In genomic region chr13:112434937-112435523, GRCh38 we compare ENCODE assay signal across 22 cellular contexts. TPM values are rescaled to one million over a fixed set of nuclear protein-coding genes. Genes with fewer than 3 reads are reported as not detected.
"Had no signal": no experiment of that assay in that cellular context is flagged by ENCODE, and none has a peak within 500 bp of the region (broad histone marks: within the 10 kb centered on the region; RNA-seq: fewer than 3 reads in every experiment).

No MANE protein-coding gene starts in this region.

- FAIRE-seq: colon, islet of Langerhans, small intestine had no signal

- H3K36me3 ChIP-seq: gastrocnemius medialis, heart right ventricle, suprapubic skin, thyroid gland, upper lobe of left lung, vagina had no signal

- H3K27ac ChIP-seq: gastrocnemius medialis, heart right ventricle, suprapubic skin, thyroid gland, upper lobe of left lung, vagina had no signal

- H3K27me3 ChIP-seq: thyroid gland, upper lobe of left lung, vagina had no signal

- H3K4me3 ChIP-seq: gastrocnemius medialis, heart right ventricle, mucosa of descending colon, suprapubic skin, thyroid gland, upper lobe of left lung, vagina had no signal

- H3K9me3 ChIP-seq: mucosa of descending colon, thyroid gland, vagina had no signal

- DNase-seq: gastrocnemius medialis; heart right ventricle; hypothalamus; mammary epithelial cell; mucosa of descending colon; naive thymus-derived CD8-positive, alpha-beta T cell; small intestine; stimulated activated CD4-positive, alpha-beta T cell treated with anti-CD3 and anti-CD28 coated beads, Interleukin-2, amount 100 ng/mL, for 48 hours; stimulated activated naive CD4-positive, alpha-beta T cell treated with Interleukin-2 at 50 U/mL for 16 hours; thyroid gland; upper lobe of left lung had no signal

- H3K4me1 ChIP-seq: gastrocnemius medialis, heart right ventricle, suprapubic skin, thyroid gland, upper lobe of left lung, vagina had no signal

RNA-seq across cellular contexts. Expression of gene SPACA7, which starts 58.9 kb away (rescaled TPM):
- total RNA-seq: esophagus mucosa; fibroblast of villous mesenchyme; gastrocnemius medialis; heart right ventricle; left lobe of liver; lower leg skin; mammary epithelial cell; mucosa of descending colon; naive thymus-derived CD8-positive, alpha-beta T cell; osteocyte; pulmonary artery endothelial cell; suprapubic skin; thyroid gland; upper lobe of left lung; vagina had no signal
- polyA plus RNA-seq: heart right ventricle; mammary epithelial cell; naive thymus-derived CD8-positive, alpha-beta T cell; neural cell; small intestine had no signal
